ENCODE assay signal across 13 cellular contexts in the genomic region with DNA sequence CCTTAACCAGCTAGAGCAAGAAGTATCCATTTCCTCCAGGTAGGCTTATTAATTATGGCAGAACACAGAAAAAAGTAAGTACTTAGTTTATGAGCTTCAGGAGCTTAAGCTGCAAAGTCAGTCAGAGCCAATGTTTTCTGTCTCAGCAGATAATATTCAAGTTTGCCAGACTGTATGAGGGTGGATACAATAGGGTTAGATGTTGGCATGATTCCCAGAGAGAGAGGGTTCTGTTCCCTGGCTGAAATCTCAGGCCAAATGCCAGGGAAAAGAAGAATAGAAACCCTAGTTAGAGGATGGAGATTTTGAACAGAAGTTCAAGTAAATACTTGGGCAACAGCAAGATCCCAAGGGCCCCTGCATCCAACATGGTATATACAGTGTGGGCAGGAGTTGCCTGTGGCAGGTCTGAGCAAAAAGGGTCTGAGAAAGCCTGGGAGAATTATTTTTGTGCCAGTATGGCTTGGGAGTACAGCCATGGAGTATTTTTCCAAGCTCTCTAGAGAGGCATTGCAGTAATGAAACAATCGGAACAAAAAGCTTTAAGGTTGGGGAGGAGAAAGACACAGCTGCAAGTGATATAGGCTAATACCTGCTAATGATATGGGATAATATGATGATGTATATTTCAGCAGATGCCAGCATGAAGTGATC. TPM values are rescaled to one million over a fixed set of nuclear protein-coding genes. Genes with fewer than 3 reads are reported as not detected.
DNase-seq lines count a peak whose midpoint lies in the region; ATAC-seq and TF ChIP-seq lines count a peak whose summit lies in the region.
"Had no signal": no experiment of that assay in that cellular context is flagged by ENCODE, and none has a peak within 500 bp of the region (broad histone marks: within the 10 kb centered on the region; RNA-seq: fewer than 3 reads in every experiment).

No MANE protein-coding gene starts in this region.

- no peak overlapping the region for H2AFZ ChIP-seq in smooth muscle cell (ENCODE audit: low read depth)

- H3K4me2 ChIP-seq in smooth muscle cell, result no peak overlapping the region

- H3K36me3 ChIP-seq in smooth muscle cell (ENCODE audit: low read depth), result no peaks in the 10 kb centered on the region
- H3K36me3 ChIP-seq: lower lobe of right lung had no signal

- H3K4me1 ChIP-seq in smooth muscle cell (ENCODE audit: low read depth), result no peaks in the 10 kb centered on the region
- H3K4me1 ChIP-seq: lower lobe of right lung had no signal

- H3K27ac ChIP-seq in smooth muscle cell (ENCODE audit: low read depth), result no peak overlapping the region
- H3K27ac ChIP-seq: lower lobe of right lung had no signal

- H3K27me3 ChIP-seq in smooth muscle cell (ENCODE audit: low read depth), result peaks cover 6% of the 10 kb centered on the region

- peak; percentile 22 for DNase-seq in G401 (ENCODE audit: low spot score)
- DNase-seq in NCI-H345 (lab: John Stamatoyannopoulos, UW), result peak; percentile 41
- DNase-seq in cerebellar cortex (ENCODE audit: low spot score), result peak; percentile 17
- peak; percentile 83 for DNase-seq in medulla oblongata (ENCODE audit: extremely low spot score)
- no peak for DNase-seq in smooth muscle cell (lab: John Stamatoyannopoulos, UW; ENCODE audit: unreplicated experiment)
- no peak for DNase-seq in SKM-1 (lab: John Stamatoyannopoulos, UW; ENCODE audit: unreplicated experiment)
- DNase-seq: activated CD4-positive, alpha-beta T cell treated with anti-CD3 and anti-CD28 coated beads, Interleukin-2, amount 50 U/mL, for 4 hours; cortex of kidney; lower lobe of right lung; stimulated activated CD4-positive, alpha-beta T cell treated with anti-CD3 and anti-CD28 coated beads, Interleukin-1b, Interleukin-23, amount 100 ng/mL, for 48 hours; stimulated activated naive B cell treated with anti-CD40 and anti-IgM and Interleukin-4, amounts not matched to agents 10 μg/mL and 1 μg/mL and 100 μg/mL, for 72 hours had no signal

- no peak overlapping the region for H3K4me3 ChIP-seq in smooth muscle cell
- H3K4me3 ChIP-seq: lower lobe of right lung had no signal

- no peaks in the 10 kb centered on the region for H4K20me1 ChIP-seq in smooth muscle cell (ENCODE audit: low read depth)

- WGBS in smooth muscle cell (ENCODE audit: low lambda C conversion rate), result 88% methylated on average over 1 of the region's 1 CpG

- H3K9me3 ChIP-seq in smooth muscle cell (replicated peaks; ENCODE audit: low read depth), result no peaks in the 10 kb centered on the region
- H3K9me3 ChIP-seq: lower lobe of right lung had no signal

- ATAC-seq in GM18909 (IDR thresholded peaks at IDR 0.05; ENCODE audit: poor library complexity, unreplicated experiment) (no peak), GM18520 (IDR thresholded peaks at IDR 0.05; ENCODE audit: unreplicated experiment) (no peak)
- ATAC-seq: lower lobe of right lung; stimulated activated naive B cell treated with anti-CD40 and anti-IgM and Interleukin-4, amounts not matched to agents 10 μg/mL and 1 μg/mL and 100 μg/mL, for 72 hours had no signal

- H3K79me2 ChIP-seq in smooth muscle cell (ENCODE audit: low read depth), result no peaks in the 10 kb centered on the region

- TF ChIP-seq CTCF in smooth muscle cell (IDR thresholded peaks at IDR 0.05; ENCODE audit: borderline replicate concordance, insufficient read depth, poor library complexity, severe bottlenecking), result no peak

- H3F3A ChIP-seq in smooth muscle cell (ENCODE audit: low read depth), result no peaks in the 10 kb centered on the region

- no peak overlapping the region for H3K9ac ChIP-seq in smooth muscle cell (ENCODE audit: low read depth)

- in situ Hi-C loops in G401 (cut with HindIII; ENCODE audit: low sequenced_read_pairs), result no loop called here

RNA-seq across cellular contexts. Expression of gene ISOC1, which starts 30.9 kb away (rescaled TPM):
- total RNA-seq in G401 (2014; rRNA removed; shearing (Covaris generic)), result 24.2 and 28.6 TPM in 2 replicates
- total RNA-seq in smooth muscle cell, result 15.0 and 15.3 TPM in 2 replicates
- polyA plus RNA-seq in smooth muscle cell, result 12.6 and 16.2 TPM in 2 replicates

Comparison
In these comparisons a context has a peak if more than half of its experiments do, and no peak if none do; other contexts are left out.
1. DNase-seq: peak in G401 (single experiment), NCI-H345 (single experiment), cerebellar cortex (single experiment) and medulla oblongata (single experiment); none in smooth muscle cell (single experiment) and SKM-1 (single experiment).